In the genomic region with DNA sequence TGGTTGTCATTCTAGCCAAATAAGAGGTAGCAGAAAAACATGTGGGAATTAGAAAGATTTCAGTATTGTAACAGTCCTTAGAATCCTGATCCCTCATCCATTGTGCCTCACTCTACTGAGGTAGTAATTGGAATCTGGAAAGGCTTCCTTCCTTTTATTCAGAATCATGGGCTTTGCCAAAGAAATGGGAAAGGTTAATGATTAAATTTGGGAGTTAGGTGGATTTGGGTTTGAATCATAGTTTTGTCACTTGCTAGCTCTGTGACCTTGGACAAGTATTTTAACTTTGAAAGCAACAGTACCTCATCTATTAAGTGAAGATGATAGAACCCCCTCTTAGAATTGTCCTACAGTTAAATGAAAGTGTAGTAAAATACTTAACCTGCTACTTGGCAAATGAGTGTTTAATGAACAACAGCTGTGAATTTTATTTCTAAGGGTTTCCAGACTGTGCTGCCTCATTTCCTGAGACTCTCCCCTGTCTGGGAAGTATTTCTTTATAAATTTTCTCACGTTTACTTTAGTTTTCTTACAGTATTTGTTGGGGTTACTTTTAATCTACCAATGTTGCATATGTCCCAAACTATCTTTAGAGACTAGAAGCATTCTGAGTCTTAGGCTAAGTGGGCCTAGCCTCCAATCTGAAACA, we compare ENCODE assay signal across 21 cellular contexts. TPM values are rescaled to one million over a fixed set of nuclear protein-coding genes. Genes with fewer than 3 reads are reported as not detected.
DNase-seq lines count a peak whose midpoint lies in the region; ATAC-seq, FAIRE-seq and TF ChIP-seq lines count a peak whose summit lies in the region.
"Had no signal": no experiment of that assay in that cellular context is flagged by ENCODE, and none has a peak within 500 bp of the region (broad histone marks: within the 10 kb centered on the region; RNA-seq: fewer than 3 reads in every experiment).

No MANE protein-coding gene starts in this region.

- no peak overlapping the region for H3K27ac Mint-ChIP-seq in activated T-cell treated with anti-CD3 and anti-CD28 coated beads, Interleukin-2, amount 50 U/mL, for 24 hours

- no peak overlapping the region for H3K4me3 ChIP-seq in A549
- H3K4me3 ChIP-seq: BLaER1 treated with 17β-estradiol and CSF1 and Interleukin-3, amounts not matched to agents 10 nM and 100 nM; Peyer's patch; SK-N-MC had no signal

- H3K36me3 Mint-ChIP-seq in activated T-cell treated with anti-CD3 and anti-CD28 coated beads, Interleukin-2, amount 50 U/mL, for 24 hours (ENCODE audit: low read depth), result peaks cover 96% of the 10 kb centered on the region

- TF ChIP-seq POLR2A in A549 (IDR thresholded peaks at IDR 0.05; ENCODE audit: low read length), result no peak

- peak; percentile 73 for FAIRE-seq in A549 (lab: Jason Lieb, UNC)

- peaks cover 64% of the 10 kb centered on the region for H3K4me1 ChIP-seq in A549
- H3K4me1 ChIP-seq: BLaER1 treated with 17β-estradiol and CSF1 and Interleukin-3, amounts not matched to agents 10 nM and 100 nM; Peyer's patch had no signal

- DNase-seq in A549 (ENCODE audit: low read depth in 1 of 2, low spot score in 1 of 2) (no peak), GM04504 (ENCODE audit: low read depth) (peak; percentile 32), kidney tubule cell (ENCODE audit: low spot score) (peak; percentile 59), NCI-H748 (lab: John Stamatoyannopoulos, UW; ENCODE audit: unreplicated experiment) (no peak), 8988T (no peak)
- DNase-seq in activated T-cell treated with anti-CD3 and anti-CD28 coated beads, Interleukin-2, amount 50 U/mL, for 24 hours, result no peak
- DNase-seq: DMS79, GOT3, KBM-7, NCI-H1105, NCI-H2081, NCI-H2171 treated with DMSO at 0.1 percent for 48 hours, NCI-H446 treated with DMSO at 0.1 percent for 48 hours, NCI-H69, Peyer's patch, Right ventricle myocardium superior had no signal

- no peaks in the 10 kb centered on the region for H3K4me1 Mint-ChIP-seq in activated T-cell treated with anti-CD3 and anti-CD28 coated beads, Interleukin-2, amount 50 U/mL, for 24 hours (ENCODE audit: low read depth)

- H3K9me3 ChIP-seq in A549, result no peaks in the 10 kb centered on the region
- H3K9me3 ChIP-seq: BLaER1 treated with 17β-estradiol and CSF1 and Interleukin-3, amounts not matched to agents 10 nM and 100 nM; Peyer's patch had no signal

- H3K9me3 Mint-ChIP-seq in activated T-cell treated with anti-CD3 and anti-CD28 coated beads, Interleukin-2, amount 50 U/mL, for 24 hours, result no peaks in the 10 kb centered on the region

- no peak for TF ChIP-seq CTCF in A549 (IDR thresholded peaks at IDR 0.05)

- H3K4me3 Mint-ChIP-seq in activated T-cell treated with anti-CD3 and anti-CD28 coated beads, Interleukin-2, amount 50 U/mL, for 24 hours, result no peak overlapping the region

- no peaks in the 10 kb centered on the region for H3K27me3 Mint-ChIP-seq in activated T-cell treated with anti-CD3 and anti-CD28 coated beads, Interleukin-2, amount 50 U/mL, for 24 hours

- WGBS in A549 (ENCODE audit: missing lambda C conversion rate), result 30% methylated on average over 1 of the region's 1 CpG

- ATAC-seq in A549 (no peak), SK-N-SH treated with all-trans-retinoic acid at 6 μM for 48 hours (peak; percentile 18; the same call in 1 of the 3 replicates), GM21717 (IDR thresholded peaks at IDR 0.05; ENCODE audit: unreplicated experiment) (no peak)

- no peak for TF ChIP-seq EP300 in A549 (IDR thresholded peaks at IDR 0.05)

- TF ChIP-seq RAD21 in A549 (conservative IDR thresholded peaks at IDR 0.05 in 1 of 2, IDR thresholded peaks at IDR 0.05 in 1 of 2), result no peak

- peak overlapping the region; percentile 68 for H3K4me2 ChIP-seq in A549
- H3K4me2 ChIP-seq: BLaER1 treated with 17β-estradiol and CSF1 and Interleukin-3, amounts not matched to agents 10 nM and 100 nM had no signal

- H3K27ac ChIP-seq in A549, result peak overlapping the region; percentile 65 to 76
- H3K27ac ChIP-seq: 22Rv1; BLaER1 treated with 17β-estradiol and CSF1 and Interleukin-3, amounts not matched to agents 10 nM and 100 nM; Peyer's patch; SK-N-MC had no signal

- POLR2A ChIA-PET in A549 (lab: Yijun Ruan, JAX), result no interaction called here

- CTCF ChIA-PET in A549 (lab: Yijun Ruan, JAX), result interaction anchor here (0.9 to 2.5 kb wide), 4 partner anchors 14 to 385 kb away, joined by 3 to 12 read pairs (median 3); a partner anchor contains a TSS

TF ChIP-seq in A549, 52 proteins besides CTCF, POLR2A, EP300 and RAD21:
- TF ChIP-seq MAFK (IDR thresholded peaks at IDR 0.05; ENCODE audit: partially characterized antibody), result no peak
- no peak for TF ChIP-seq POLR2AphosphoS2 (conservative IDR thresholded peaks at IDR 0.05; ENCODE audit: low read length)
- no peak for TF ChIP-seq FOSL2 (IDR thresholded peaks at IDR 0.05)
- 0 out of 2 replicates have a peak, but pooled peaks have one; percentile 27 for TF ChIP-seq FOSL2 (CRISPR knock-in tag; IDR thresholded peaks at IDR 0.05)
- no peak for TF ChIP-seq NR3C1 (IDR thresholded peaks at IDR 0.05)

TF ChIP-seq in SK-N-SH treated with all-trans-retinoic acid at 6 μM for 48 hours, 23 proteins besides CTCF, POLR2A, EP300 and RAD21:
- TF ChIP-seq BACH2 (CRISPR knock-in tag; IDR thresholded peaks at IDR 0.05; ENCODE audit: borderline replicate concordance) (no peak), GLIS3 (CRISPR knock-in tag; IDR thresholded peaks at IDR 0.05) (no peak), TCF4 (CRISPR knock-in tag; IDR thresholded peaks at IDR 0.05; ENCODE audit: borderline replicate concordance) (no peak), ESRRG (CRISPR knock-in tag; IDR thresholded peaks at IDR 0.05) (no peak), ZNF565 (CRISPR knock-in tag; conservative IDR thresholded peaks at IDR 0.05; ENCODE audit: low read depth) (no peak), CSDC2 (CRISPR knock-in tag; IDR thresholded peaks at IDR 0.05) (no peak), ZNF8 (CRISPR knock-in tag; IDR thresholded peaks at IDR 0.05) (no peak)
- TF ChIP-seq, protein P1, sequence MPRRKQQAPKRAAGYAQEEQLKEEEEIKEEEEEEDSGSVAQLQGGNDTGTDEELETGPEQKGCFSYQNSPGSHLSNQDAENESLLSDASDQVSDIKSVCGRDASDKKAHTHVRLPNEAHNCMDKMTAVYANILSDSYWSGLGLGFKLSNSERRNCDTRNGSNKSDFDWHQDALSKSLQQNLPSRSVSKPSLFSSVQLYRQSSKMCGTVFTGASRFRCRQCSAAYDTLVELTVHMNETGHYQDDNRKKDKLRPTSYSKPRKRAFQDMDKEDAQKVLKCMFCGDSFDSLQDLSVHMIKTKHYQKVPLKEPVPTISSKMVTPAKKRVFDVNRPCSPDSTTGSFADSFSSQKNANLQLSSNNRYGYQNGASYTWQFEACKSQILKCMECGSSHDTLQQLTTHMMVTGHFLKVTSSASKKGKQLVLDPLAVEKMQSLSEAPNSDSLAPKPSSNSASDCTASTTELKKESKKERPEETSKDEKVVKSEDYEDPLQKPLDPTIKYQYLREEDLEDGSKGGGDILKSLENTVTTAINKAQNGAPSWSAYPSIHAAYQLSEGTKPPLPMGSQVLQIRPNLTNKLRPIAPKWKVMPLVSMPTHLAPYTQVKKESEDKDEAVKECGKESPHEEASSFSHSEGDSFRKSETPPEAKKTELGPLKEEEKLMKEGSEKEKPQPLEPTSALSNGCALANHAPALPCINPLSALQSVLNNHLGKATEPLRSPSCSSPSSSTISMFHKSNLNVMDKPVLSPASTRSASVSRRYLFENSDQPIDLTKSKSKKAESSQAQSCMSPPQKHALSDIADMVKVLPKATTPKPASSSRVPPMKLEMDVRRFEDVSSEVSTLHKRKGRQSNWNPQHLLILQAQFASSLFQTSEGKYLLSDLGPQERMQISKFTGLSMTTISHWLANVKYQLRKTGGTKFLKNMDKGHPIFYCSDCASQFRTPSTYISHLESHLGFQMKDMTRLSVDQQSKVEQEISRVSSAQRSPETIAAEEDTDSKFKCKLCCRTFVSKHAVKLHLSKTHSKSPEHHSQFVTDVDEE (CRISPR knock-in tag; IDR thresholded peaks at IDR 0.05), result no peak
- TF ChIP-seq, protein P2, sequence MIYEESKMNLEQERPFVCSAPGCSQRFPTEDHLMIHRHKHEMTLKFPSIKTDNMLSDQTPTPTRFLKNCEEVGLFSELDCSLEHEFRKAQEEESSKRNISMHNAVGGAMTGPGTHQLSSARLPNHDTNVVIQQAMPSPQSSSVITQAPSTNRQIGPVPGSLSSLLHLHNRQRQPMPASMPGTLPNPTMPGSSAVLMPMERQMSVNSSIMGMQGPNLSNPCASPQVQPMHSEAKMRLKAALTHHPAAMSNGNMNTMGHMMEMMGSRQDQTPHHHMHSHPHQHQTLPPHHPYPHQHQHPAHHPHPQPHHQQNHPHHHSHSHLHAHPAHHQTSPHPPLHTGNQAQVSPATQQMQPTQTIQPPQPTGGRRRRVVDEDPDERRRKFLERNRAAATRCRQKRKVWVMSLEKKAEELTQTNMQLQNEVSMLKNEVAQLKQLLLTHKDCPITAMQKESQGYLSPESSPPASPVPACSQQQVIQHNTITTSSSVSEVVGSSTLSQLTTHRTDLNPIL (CRISPR knock-in tag; IDR thresholded peaks at IDR 0.05; ENCODE audit: low read depth), result no peak

RNA-seq across cellular contexts. Expression of a gene that starts 11.7 kb away (rescaled TPM):
- polyA plus RNA-seq in A549 (2011; rRNA removed) (62.1 and 103 TPM in 2 replicates), A549 (2017; fragmentation: RNase III; extraction: RNeasy Plus Mini Kit Qiagen cat#74134 plus additional on column Dnase treatment) (100 to 116 TPM (median 102 TPM) in 3 replicates)
- polyA plus RNA-seq in A549 (2012; cell fraction: cytosol; rRNA removed), result 28.8 and 34.1 TPM in 2 replicates
- polyA plus RNA-seq in A549 (2012; cell fraction: nucleus; rRNA removed), result 19.8 and 35.2 TPM in 2 replicates
- polyA minus RNA-seq in A549 (2011; rRNA and poly(A)+ RNA removed), result 14.4 and 16.7 TPM in 2 replicates

RNA-seq across cellular contexts. Expression of a gene that starts 41.8 kb away (rescaled TPM):
- polyA plus RNA-seq in A549 (2011; rRNA removed), result 1.3 and 2.1 TPM in 2 replicates
- 1.0 and 1.2 TPM in 2 replicates for polyA plus RNA-seq in A549 (2012; cell fraction: cytosol; rRNA removed)
- polyA plus RNA-seq in A549 (2012; cell fraction: nucleus; rRNA removed), result 1.4 and 2.4 TPM in 2 replicates
- 4.0 to 5.2 TPM (median 4.6 TPM) in 3 replicates for polyA plus RNA-seq in A549 (2017; fragmentation: RNase III; extraction: RNeasy Plus Mini Kit Qiagen cat#74134 plus additional on column Dnase treatment)
- 3.3 and 4.0 TPM in 2 replicates for polyA minus RNA-seq in A549 (2011; rRNA and poly(A)+ RNA removed)

Comparison
In these comparisons a context has a peak if more than half of its experiments do, and no peak if none do; other contexts are left out.
1. DNase-seq: peak in GM04504 (single experiment) and kidney tubule cell (single experiment); none in A549 (0 of 2), activated T-cell treated with anti-CD3 and anti-CD28 coated beads, Interleukin-2, amount 50 U/mL, for 24 hours (single experiment), NCI-H748 (single experiment) and 8988T (single experiment).